Comparison of ENCODE assay signal across 1 cellular context in the genomic region with DNA sequence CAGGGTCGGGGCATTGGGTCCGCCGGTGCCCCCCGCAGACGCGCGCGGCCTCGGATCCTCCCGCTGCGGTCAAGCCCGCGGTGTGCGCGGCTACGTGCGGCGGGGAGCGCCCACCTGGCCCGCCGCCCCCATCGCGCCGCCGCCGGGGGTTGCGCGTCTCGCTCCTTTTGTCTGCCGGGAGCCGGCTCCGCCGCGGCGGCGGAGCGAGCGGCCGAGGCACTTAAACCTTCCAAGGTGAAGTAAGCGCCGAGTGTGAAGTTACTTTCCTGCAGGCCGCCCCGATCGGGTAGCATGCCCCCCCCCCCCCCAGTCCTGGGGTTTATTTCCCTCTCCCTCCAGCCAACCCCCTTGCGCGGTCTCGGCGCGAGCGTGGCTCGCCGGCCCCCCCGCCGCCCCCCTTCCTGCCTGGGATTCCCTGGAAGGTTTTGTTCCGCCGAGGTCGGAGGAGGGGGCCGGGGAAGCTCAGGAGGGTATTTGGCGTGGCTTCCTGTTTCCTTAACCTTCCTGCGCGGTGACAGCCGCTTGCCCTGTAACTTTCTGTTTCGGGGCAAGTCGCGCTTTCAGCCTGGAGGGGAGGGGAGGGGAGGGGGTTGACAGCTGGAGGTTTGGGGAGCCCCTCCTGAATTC.
TF ChIP-seq lines count a peak whose summit lies in the region.

No MANE protein-coding gene starts in this region.

TF ChIP-seq in K562, 482 proteins besides CTCF, POLR2A, EP300 and RAD21 (continued from another document and continues in another):
- no peak for TF ChIP-seq GTF2B (IDR thresholded peaks at IDR 0.05; ENCODE audit: extremely low read depth, insufficient read length)
- TF ChIP-seq YY1 (IDR thresholded peaks at IDR 0.05; ENCODE audit: borderline replicate concordance in 1 of 3, control insufficient read depth in 1 of 3, extremely low read depth in 1 of 3, insufficient read depth in 3 of 3, insufficient read length in 1 of 3, insufficient replicate concordance in 2 of 3, low read depth in 1 of 3, low read length in 2 of 3), result no peak
- no peak for TF ChIP-seq ARID2 (IDR thresholded peaks at IDR 0.05)
- TF ChIP-seq HMGXB4 (CRISPR knock-in tag; IDR thresholded peaks at IDR 0.05), result no peak
- no peak for TF ChIP-seq IFI16 (CRISPR knock-in tag; IDR thresholded peaks at IDR 0.05)
- no peak for TF ChIP-seq CCAR2 (IDR thresholded peaks at IDR 0.05; ENCODE audit: low read depth, low read length)
- TF ChIP-seq CBX8 (IDR thresholded peaks at IDR 0.05; ENCODE audit: borderline replicate concordance, extremely low read depth, low read depth, low read length, poor library complexity, severe bottlenecking), result no peak
- TF ChIP-seq ZNF263 (CRISPR knock-in tag; IDR thresholded peaks at IDR 0.05; ENCODE audit: borderline replicate concordance), result 0 out of 2 replicates have a peak, but pooled peaks have one; percentile 52
- no peak for TF ChIP-seq MBD2 (IDR thresholded peaks at IDR 0.05; ENCODE audit: borderline replicate concordance, low read depth)
- TF ChIP-seq, protein P1, sequence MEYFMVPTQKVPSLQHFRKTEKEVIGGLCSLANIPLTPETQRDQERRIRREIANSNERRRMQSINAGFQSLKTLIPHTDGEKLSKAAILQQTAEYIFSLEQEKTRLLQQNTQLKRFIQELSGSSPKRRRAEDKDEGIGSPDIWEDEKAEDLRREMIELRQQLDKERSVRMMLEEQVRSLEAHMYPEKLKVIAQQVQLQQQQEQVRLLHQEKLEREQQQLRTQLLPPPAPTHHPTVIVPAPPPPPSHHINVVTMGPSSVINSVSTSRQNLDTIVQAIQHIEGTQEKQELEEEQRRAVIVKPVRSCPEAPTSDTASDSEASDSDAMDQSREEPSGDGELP (CRISPR knock-in tag; IDR thresholded peaks at IDR 0.05; ENCODE audit: borderline replicate concordance), result peak; percentile 76; the same call in 1 of the 2 replicates
- no peak for TF ChIP-seq ZNF224 (CRISPR knock-in tag; IDR thresholded peaks at IDR 0.05)
- TF ChIP-seq ZNF445 (CRISPR knock-in tag; IDR thresholded peaks at IDR 0.05; ENCODE audit: low read depth), result no peak
- no peak for TF ChIP-seq ZNF639 (CRISPR knock-in tag; conservative IDR thresholded peaks at IDR 0.05 in 1 of 2, IDR thresholded peaks at IDR 0.05 in 1 of 2)
- TF ChIP-seq TAF1 (IDR thresholded peaks at IDR 0.05; ENCODE audit: control insufficient read depth, extremely low read depth, insufficient read depth, low read length, severe bottlenecking), result peak; percentile 80
- no peak for TF ChIP-seq PCBP1 (IDR thresholded peaks at IDR 0.05; ENCODE audit: low read depth, low read length, poor library complexity, severe bottlenecking)
- no peak for TF ChIP-seq EP400 (IDR thresholded peaks at IDR 0.05)
- 0 out of 2 replicates have a peak, but pooled peaks have one; percentile 24 for TF ChIP-seq NFRKB (IDR thresholded peaks at IDR 0.05; ENCODE audit: low read depth)
- no peak for TF ChIP-seq ZNF444 (CRISPR knock-in tag; IDR thresholded peaks at IDR 0.05)
- no peak for TF ChIP-seq TRIM24 (IDR thresholded peaks at IDR 0.05)
- no peak for TF ChIP-seq AFF1 (IDR thresholded peaks at IDR 0.05; ENCODE audit: low read depth in 1 of 2, partially characterized antibody in 2 of 2)
- no peak for TF ChIP-seq FOXP4 (CRISPR knock-in tag; IDR thresholded peaks at IDR 0.05; ENCODE audit: borderline replicate concordance)
- TF ChIP-seq KLF1 (tag; IDR thresholded peaks at IDR 0.05), result no peak
- no peak for TF ChIP-seq ELF2 (CRISPR knock-in tag; IDR thresholded peaks at IDR 0.05)
- TF ChIP-seq PML (IDR thresholded peaks at IDR 0.05; ENCODE audit: low read length), result no peak
- TF ChIP-seq, protein P2, sequence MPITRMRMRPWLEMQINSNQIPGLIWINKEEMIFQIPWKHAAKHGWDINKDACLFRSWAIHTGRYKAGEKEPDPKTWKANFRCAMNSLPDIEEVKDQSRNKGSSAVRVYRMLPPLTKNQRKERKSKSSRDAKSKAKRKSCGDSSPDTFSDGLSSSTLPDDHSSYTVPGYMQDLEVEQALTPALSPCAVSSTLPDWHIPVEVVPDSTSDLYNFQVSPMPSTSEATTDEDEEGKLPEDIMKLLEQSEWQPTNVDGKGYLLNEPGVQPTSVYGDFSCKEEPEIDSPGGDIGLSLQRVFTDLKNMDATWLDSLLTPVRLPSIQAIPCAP (CRISPR knock-in tag; IDR thresholded peaks at IDR 0.05; ENCODE audit: borderline replicate concordance), result no peak
- peak; percentile 77 for TF ChIP-seq POLR2G (IDR thresholded peaks at IDR 0.05; ENCODE audit: low read depth, low read length)
- TF ChIP-seq ZNF239 (CRISPR knock-in tag; IDR thresholded peaks at IDR 0.05), result no peak
- TF ChIP-seq ZNF583 (CRISPR knock-in tag; IDR thresholded peaks at IDR 0.05), result no peak
- TF ChIP-seq ZFX (CRISPR knock-in tag; IDR thresholded peaks at IDR 0.05), result peak; percentile 50; the same call in 1 of the 2 replicates
- TF ChIP-seq KDM2B (CRISPR knock-in tag; IDR thresholded peaks at IDR 0.05), result no peak
- TF ChIP-seq ZNF77 (CRISPR knock-in tag; IDR thresholded peaks at IDR 0.05), result no peak
- no peak for TF ChIP-seq EZH2 (IDR thresholded peaks at IDR 0.05; ENCODE audit: borderline replicate concordance, low read depth, low read length)
- TF ChIP-seq NFIX (CRISPR knock-in tag; IDR thresholded peaks at IDR 0.05; ENCODE audit: low read depth), result no peak
- no peak for TF ChIP-seq ETV6 (IDR thresholded peaks at IDR 0.05; ENCODE audit: borderline replicate concordance in 1 of 2, low read depth in 2 of 2, low read length in 1 of 2)
- no peak for TF ChIP-seq ETV6 (CRISPR knock-in tag; IDR thresholded peaks at IDR 0.05; ENCODE audit: borderline replicate concordance)
- TF ChIP-seq RBM14 (IDR thresholded peaks at IDR 0.05; ENCODE audit: borderline replicate concordance, insufficient read depth, low read depth, low read length), result no peak
- TF ChIP-seq CBFA2T3 (IDR thresholded peaks at IDR 0.05), result no peak
- TF ChIP-seq BCL6 (CRISPR knock-in tag; IDR thresholded peaks at IDR 0.05), result no peak
- no peak for TF ChIP-seq JUND (IDR thresholded peaks at IDR 0.05; ENCODE audit: borderline replicate concordance, low read depth, low read length)
- no peak for TF ChIP-seq JUND (tag; IDR thresholded peaks at IDR 0.05; ENCODE audit: borderline replicate concordance, low read depth, low read length)
- TF ChIP-seq ZNF57 (CRISPR knock-in tag; IDR thresholded peaks at IDR 0.05), result no peak
- no peak for TF ChIP-seq NR2C1 (IDR thresholded peaks at IDR 0.05)
- TF ChIP-seq NR2C1 (tag; IDR thresholded peaks at IDR 0.05), result no peak; the same call in 1 of the 2 replicates
- no peak for TF ChIP-seq NR1H2 (CRISPR knock-in tag; IDR thresholded peaks at IDR 0.05)
- no peak for TF ChIP-seq NR2C2 (CRISPR knock-in tag; IDR thresholded peaks at IDR 0.05)
- TF ChIP-seq NR2C2 (tag; IDR thresholded peaks at IDR 0.05), result peak; percentile 39; the same call in 1 of the 2 replicates
- no peak for TF ChIP-seq TGIF2 (CRISPR knock-in tag; IDR thresholded peaks at IDR 0.05)
- no peak for TF ChIP-seq ZNF696 (CRISPR knock-in tag; conservative IDR thresholded peaks at IDR 0.05)
- TF ChIP-seq, protein P3, sequence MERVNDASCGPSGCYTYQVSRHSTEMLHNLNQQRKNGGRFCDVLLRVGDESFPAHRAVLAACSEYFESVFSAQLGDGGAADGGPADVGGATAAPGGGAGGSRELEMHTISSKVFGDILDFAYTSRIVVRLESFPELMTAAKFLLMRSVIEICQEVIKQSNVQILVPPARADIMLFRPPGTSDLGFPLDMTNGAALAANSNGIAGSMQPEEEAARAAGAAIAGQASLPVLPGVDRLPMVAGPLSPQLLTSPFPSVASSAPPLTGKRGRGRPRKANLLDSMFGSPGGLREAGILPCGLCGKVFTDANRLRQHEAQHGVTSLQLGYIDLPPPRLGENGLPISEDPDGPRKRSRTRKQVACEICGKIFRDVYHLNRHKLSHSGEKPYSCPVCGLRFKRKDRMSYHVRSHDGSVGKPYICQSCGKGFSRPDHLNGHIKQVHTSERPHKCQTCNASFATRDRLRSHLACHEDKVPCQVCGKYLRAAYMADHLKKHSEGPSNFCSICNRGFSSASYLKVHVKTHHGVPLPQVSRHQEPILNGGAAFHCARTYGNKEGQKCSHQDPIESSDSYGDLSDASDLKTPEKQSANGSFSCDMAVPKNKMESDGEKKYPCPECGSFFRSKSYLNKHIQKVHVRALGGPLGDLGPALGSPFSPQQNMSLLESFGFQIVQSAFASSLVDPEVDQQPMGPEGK (CRISPR knock-in tag; IDR thresholded peaks at IDR 0.05; ENCODE audit: borderline replicate concordance), result no peak
- TF ChIP-seq ZEB2 (IDR thresholded peaks at IDR 0.05), result no peak
- no peak for TF ChIP-seq GATAD2A (IDR thresholded peaks at IDR 0.05)
- TF ChIP-seq NCOA1 (IDR thresholded peaks at IDR 0.05; ENCODE audit: low read depth), result no peak
- TF ChIP-seq HCFC1 (IDR thresholded peaks at IDR 0.05; ENCODE audit: low read depth, low read length), result no peak
